ENCODE assay signal across 8 cellular contexts in genomic region chr9:126626117-126627022, GRCh38. TPM values are rescaled to one million over a fixed set of nuclear protein-coding genes. Genes with fewer than 3 reads are reported as not detected.
DNase-seq lines count a peak whose midpoint lies in the region; ATAC-seq and TF ChIP-seq lines count a peak whose summit lies in the region.

No MANE protein-coding gene starts in this region.

- intact Hi-C loops in sciatic nerve (cut with DNase I): no loop called here

- TF ChIP-seq CTCF in hepatocyte (IDR thresholded peaks at IDR 0.05; ENCODE audit: poor library complexity): no peak

- no peak for DNase-seq in T-helper 2 cell treated with Interferon-gamma antibody and Interleukin-4, amounts not matched to agents 5 μg/mL and 100 μg/mL, for 36 hours (ENCODE audit: low spot score)
- DNase-seq in hepatocyte (ENCODE audit: low spot score) (no peak), sciatic nerve (ENCODE audit: low spot score) (no peak), amniotic stem cell (lab: John Stamatoyannopoulos, UW) (no peak), AG08395 (ENCODE audit: low spot score) (no peak), pons (ENCODE audit: low spot score) (no peak)
- DNase-seq in stimulated activated naive CD4-positive, alpha-beta T cell (lab: John Stamatoyannopoulos, UW): no peak

- ATAC-seq in sciatic nerve: peak; percentile 43

- H2AFZ ChIP-seq in hepatocyte: peak overlapping the region; percentile 40

- H3K4me2 ChIP-seq in hepatocyte: peak overlapping the region; percentile 76

- H3K4me1 Mint-ChIP-seq in T-helper 2 cell treated with Interferon-gamma antibody and Interleukin-4, amounts not matched to agents 5 μg/mL and 100 μg/mL, for 36 hours (ENCODE audit: low read depth): peaks cover 5% of the 10 kb centered on the region

- H3K27me3 ChIP-seq in hepatocyte: peaks cover 100% of the 10 kb centered on the region

- H4K20me1 ChIP-seq in hepatocyte (ENCODE audit: insufficient read depth, poor library complexity, severe bottlenecking): no peaks in the 10 kb centered on the region

- no peak overlapping the region for H3K27ac Mint-ChIP-seq in T-helper 2 cell treated with Interferon-gamma antibody and Interleukin-4, amounts not matched to agents 5 μg/mL and 100 μg/mL, for 36 hours

- H3K79me2 ChIP-seq in hepatocyte: no peaks in the 10 kb centered on the region

- H3K9me2 ChIP-seq in hepatocyte (replicated peaks; ENCODE audit: insufficient read depth): no peaks in the 10 kb centered on the region

- no peak overlapping the region for H3K27ac ChIP-seq in hepatocyte

- H3K36me3 Mint-ChIP-seq in T-helper 2 cell treated with Interferon-gamma antibody and Interleukin-4, amounts not matched to agents 5 μg/mL and 100 μg/mL, for 36 hours (ENCODE audit: low read depth): no peaks in the 10 kb centered on the region

- peak overlapping the region; percentile 69 for H3K4me3 Mint-ChIP-seq in T-helper 2 cell treated with Interferon-gamma antibody and Interleukin-4, amounts not matched to agents 5 μg/mL and 100 μg/mL, for 36 hours

- no peaks in the 10 kb centered on the region for H3K36me3 ChIP-seq in hepatocyte (replicated peaks; ENCODE audit: insufficient read depth, low read depth)

- peaks cover 93% of the 10 kb centered on the region for H3K27me3 Mint-ChIP-seq in T-helper 2 cell treated with Interferon-gamma antibody and Interleukin-4, amounts not matched to agents 5 μg/mL and 100 μg/mL, for 36 hours (ENCODE audit: low read depth)

- no peaks in the 10 kb centered on the region for H3K9me3 Mint-ChIP-seq in T-helper 2 cell treated with Interferon-gamma antibody and Interleukin-4, amounts not matched to agents 5 μg/mL and 100 μg/mL, for 36 hours

- 7% methylated on average over 53 of the region's 63 CpGs for WGBS in hepatocyte (ENCODE audit: low lambda C conversion rate, missing lambda C conversion rate)

- H3K4me3 ChIP-seq in GM08714 (ENCODE audit: low read length): peak overlapping the region; percentile 59; the same call in 1 of the 2 replicates
- H3K4me3 ChIP-seq in hepatocyte: no peak overlapping the region

- no peaks in the 10 kb centered on the region for H3K9me3 ChIP-seq in hepatocyte (ENCODE audit: low read depth)

- H3K4me1 ChIP-seq in hepatocyte (ENCODE audit: insufficient read depth): peaks cover 12% of the 10 kb centered on the region

RNA-seq across cellular contexts. Expression of gene LMX1B, which starts 12.6 kb away (rescaled TPM):
- total RNA-seq in hepatocyte (0.24 TPM in 1 of 2 replicates, not detected in the other), sciatic nerve (0.71 TPM)
- polyA plus RNA-seq in hepatocyte: 0.13 and 0.16 TPM in 2 replicates
